ENCODE assay signal across 9 cellular contexts in genomic region chr2:19839438-19839837, GRCh38.
"Had no signal": no experiment of that assay in that cellular context is flagged by ENCODE, and none has a peak within 500 bp of the region (broad histone marks: within the 10 kb centered on the region; RNA-seq: fewer than 3 reads in every experiment).

No MANE protein-coding gene starts in this region.

- H3K4me1 ChIP-seq: lower lobe of right lung, SJCRH30 had no signal

- H3K9me3 ChIP-seq: lower lobe of right lung, SJCRH30, transverse colon had no signal

- H3K4me1 Mint-ChIP-seq: activated B cell treated with CpG ODN at 0.5 μM for 24 hours had no signal

- DNase-seq: activated B cell treated with CpG ODN at 0.5 μM for 24 hours; activated naive CD4-positive, alpha-beta T cell treated with Interleukin-2 at 50 U/mL for 16 hours; dorsolateral prefrontal cortex; left colon; lower lobe of right lung; SJCRH30; T-helper 2 cell; transverse colon had no signal

- H3K36me3 Mint-ChIP-seq: mesothelial cell of epicardium had no signal

- H3K27ac ChIP-seq: dorsolateral prefrontal cortex, lower lobe of right lung, SJCRH30, transverse colon had no signal

- H3K27ac Mint-ChIP-seq: activated B cell treated with CpG ODN at 0.5 μM for 24 hours, mesothelial cell of epicardium had no signal

- H3K4me3 Mint-ChIP-seq: activated B cell treated with CpG ODN at 0.5 μM for 24 hours, mesothelial cell of epicardium had no signal

- H3K9me3 Mint-ChIP-seq: activated B cell treated with CpG ODN at 0.5 μM for 24 hours had no signal

- H3K4me3 ChIP-seq: dorsolateral prefrontal cortex, lower lobe of right lung, SJCRH30, transverse colon had no signal

- H3K36me3 ChIP-seq: lower lobe of right lung, SJCRH30, transverse colon had no signal
